In genomic region chr5:143606043-143606752, GRCh38 we compare ENCODE assay signal across 9 cellular contexts.
DNase-seq lines count a peak whose midpoint lies in the region; ATAC-seq and TF ChIP-seq lines count a peak whose summit lies in the region.
"Had no signal": no experiment of that assay in that cellular context is flagged by ENCODE, and none has a peak within 500 bp of the region (broad histone marks: within the 10 kb centered on the region; RNA-seq: fewer than 3 reads in every experiment).

No MANE protein-coding gene starts in this region.

- H3K9me3 Mint-ChIP-seq in activated T-helper 2 cell treated with anti-CD3 and anti-CD28 coated beads, Interferon-gamma antibody, Interleukin-2, Interleukin-4, amounts not matched to agents 10 μg/mL and 5 μg/mL and 100 μg/mL, durations not matched to agents 14 hours and 24 hours and 36 hours = peaks cover 45% of the 10 kb centered on the region
- H3K9me3 Mint-ChIP-seq in CD4-positive, alpha-beta memory T cell = peaks cover 0 to 11% (median 3%) of the 10 kb centered on the region in 8 donors

- H3K27me3 Mint-ChIP-seq in activated T-helper 2 cell treated with anti-CD3 and anti-CD28 coated beads, Interferon-gamma antibody, Interleukin-2, Interleukin-4, amounts not matched to agents 10 μg/mL and 5 μg/mL and 100 μg/mL, durations not matched to agents 14 hours and 24 hours and 36 hours (ENCODE audit: low read depth) = no peaks in the 10 kb centered on the region
- no peaks in the 10 kb centered on the region for H3K27me3 Mint-ChIP-seq in CD4-positive, alpha-beta memory T cell

- CTCF ChIA-PET in CD4-positive, alpha-beta memory T cell (lab: Charles Lee; ENCODE audit: partially characterized antibody) = no interaction called here

- intact Hi-C loops in activated T-helper 2 cell treated with anti-CD3 and anti-CD28 coated beads, Interferon-gamma antibody, Interleukin-2, Interleukin-4, amounts not matched to agents 10 μg/mL and 5 μg/mL and 100 μg/mL, durations not matched to agents 14 hours and 24 hours and 36 hours (cut with micrococcal nuclease) = loop anchor here (1.0 to 10.0 kb wide), 13 partner anchors 47 to 583 kb away; no protein-coding TSS in a partner anchor
- intact Hi-C loops in CD4-positive, alpha-beta memory T cell (cut with micrococcal nuclease) = no loop called here

- H2AFZ ChIP-seq in DND-41 (ENCODE audit: low read depth, low read length) = no peak overlapping the region

- no peaks in the 10 kb centered on the region for H4K20me1 ChIP-seq in DND-41 (ENCODE audit: insufficient read depth, low read length)

- DNase-seq in DND-41 (peak; percentile 55), NCI-H1694 treated with DMSO at 0.1 percent for 48 hours (lab: John Stamatoyannopoulos, UW) (no peak), NAMALWA (ENCODE audit: low spot score) (no peak), anterior cingulate cortex (lab: John Stamatoyannopoulos, UW) (no peak)
- DNase-seq in activated T-helper 2 cell treated with anti-CD3 and anti-CD28 coated beads, Interferon-gamma antibody, Interleukin-2, Interleukin-4, amounts not matched to agents 10 μg/mL and 5 μg/mL and 100 μg/mL, durations not matched to agents 14 hours and 24 hours and 36 hours (ENCODE audit: low spot score) = peak; percentile 24
- DNase-seq in CD4-positive, alpha-beta memory T cell = no peak

- H3K27me3 ChIP-seq in DND-41 (ENCODE audit: insufficient read depth, low read length, poor library complexity) = no peaks in the 10 kb centered on the region
- no peaks in the 10 kb centered on the region for H3K27me3 ChIP-seq in CD4-positive, alpha-beta memory T cell (ENCODE audit: insufficient read depth, low read length)

- peak; percentile 44 for ATAC-seq in DND-41 (ENCODE audit: insufficient read depth, low read depth)
- peak; percentile 93 for ATAC-seq in GM19351 (IDR thresholded peaks at IDR 0.05; ENCODE audit: unreplicated experiment)
- peak; percentile 88 for ATAC-seq in HG03280 (IDR thresholded peaks at IDR 0.05; ENCODE audit: unreplicated experiment)

- H3K9ac ChIP-seq in DND-41 (ENCODE audit: low read depth, low read length) = peak overlapping the region; percentile 61

- H3K4me2 ChIP-seq in DND-41 (ENCODE audit: insufficient read depth, low read length) = peak overlapping the region; percentile 54

- POLR2A ChIA-PET in CD4-positive, alpha-beta memory T cell (lab: Charles Lee; ENCODE audit: partially characterized antibody) = interaction anchor here (1.0 kb wide), 1 partner anchor 582 kb away, joined by 3 read pairs; no protein-coding TSS in a partner anchor

- peak overlapping the region in 1 of 2 experiments; percentile 42; a peak in 2 of 4 replicates for H3K4me3 ChIP-seq in DND-41 (ENCODE audit: low read depth in 1 of 2, low read length in 2 of 2)
- no peak overlapping the region for H3K4me3 ChIP-seq in CD4-positive, alpha-beta memory T cell (ENCODE audit: low read length in 2 of 2)

- peaks cover 44% of the 10 kb centered on the region for H3K4me1 Mint-ChIP-seq in activated T-helper 2 cell treated with anti-CD3 and anti-CD28 coated beads, Interferon-gamma antibody, Interleukin-2, Interleukin-4, amounts not matched to agents 10 μg/mL and 5 μg/mL and 100 μg/mL, durations not matched to agents 14 hours and 24 hours and 36 hours (ENCODE audit: low read depth)
- peaks cover 25 to 46% (median 35%) of the 10 kb centered on the region in 4 donors for H3K4me1 Mint-ChIP-seq in CD4-positive, alpha-beta memory T cell

- no peak for TF ChIP-seq CTCF in DND-41 (IDR thresholded peaks at IDR 0.05; ENCODE audit: borderline replicate concordance, extremely low read depth, low read length, poor library complexity, severe bottlenecking)

- H3K27ac ChIP-seq in DND-41 (ENCODE audit: low read length) = peak overlapping the region; percentile 93
- H3K27ac ChIP-seq in CD4-positive, alpha-beta memory T cell (ENCODE audit: low read depth, low read length) = no peak overlapping the region
- H3K27ac ChIP-seq: VCaP had no signal

- H3K36me3 Mint-ChIP-seq in activated T-helper 2 cell treated with anti-CD3 and anti-CD28 coated beads, Interferon-gamma antibody, Interleukin-2, Interleukin-4, amounts not matched to agents 10 μg/mL and 5 μg/mL and 100 μg/mL, durations not matched to agents 14 hours and 24 hours and 36 hours (ENCODE audit: low read depth) = peaks cover 32% of the 10 kb centered on the region
- H3K36me3 Mint-ChIP-seq in CD4-positive, alpha-beta memory T cell = no peaks in the 10 kb centered on the region

- H3K27ac Mint-ChIP-seq in activated T-helper 2 cell treated with anti-CD3 and anti-CD28 coated beads, Interferon-gamma antibody, Interleukin-2, Interleukin-4, amounts not matched to agents 10 μg/mL and 5 μg/mL and 100 μg/mL, durations not matched to agents 14 hours and 24 hours and 36 hours = peak overlapping the region; percentile 92
- H3K27ac Mint-ChIP-seq in CD4-positive, alpha-beta memory T cell = no peak overlapping the region

- H3K4me1 ChIP-seq in DND-41 (ENCODE audit: insufficient read depth, low read length) = peaks cover 62% of the 10 kb centered on the region
- peaks cover 20% of the 10 kb centered on the region for H3K4me1 ChIP-seq in CD4-positive, alpha-beta memory T cell (ENCODE audit: insufficient read depth, low read length)

- peak overlapping the region; percentile 38 for H3K4me3 Mint-ChIP-seq in activated T-helper 2 cell treated with anti-CD3 and anti-CD28 coated beads, Interferon-gamma antibody, Interleukin-2, Interleukin-4, amounts not matched to agents 10 μg/mL and 5 μg/mL and 100 μg/mL, durations not matched to agents 14 hours and 24 hours and 36 hours (ENCODE audit: low read depth)
- peak overlapping the region in 1 of 8 donors; percentile 44 for H3K4me3 Mint-ChIP-seq in CD4-positive, alpha-beta memory T cell

- no peaks in the 10 kb centered on the region for H3K36me3 ChIP-seq in DND-41 (ENCODE audit: insufficient read depth, low read length)
- H3K36me3 ChIP-seq in CD4-positive, alpha-beta memory T cell (ENCODE audit: insufficient read depth, low read length) = no peaks in the 10 kb centered on the region

- H3K79me2 ChIP-seq in DND-41 (ENCODE audit: insufficient read depth, low read length) = no peaks in the 10 kb centered on the region; the same call in 1 of the 2 replicates

- H3K9me3 ChIP-seq in DND-41 (ENCODE audit: insufficient read depth, low read length, severe bottlenecking) = peaks cover 6% of the 10 kb centered on the region
- H3K9me3 ChIP-seq in CD4-positive, alpha-beta memory T cell (ENCODE audit: control insufficient read depth in 1 of 2, low read length in 2 of 2) = no peaks in the 10 kb centered on the region

Comparison
In these comparisons a context has a peak if more than half of its experiments do, and no peak if none do; other contexts are left out.
1. DNase-seq: peak in DND-41 (single experiment) and activated T-helper 2 cell treated with anti-CD3 and anti-CD28 coated beads, Interferon-gamma antibody, Interleukin-2, Interleukin-4, amounts not matched to agents 10 μg/mL and 5 μg/mL and 100 μg/mL, durations not matched to agents 14 hours and 24 hours and 36 hours (single experiment); none in NCI-H1694 treated with DMSO at 0.1 percent for 48 hours (single experiment), NAMALWA (single experiment), anterior cingulate cortex (0 of 58) and CD4-positive, alpha-beta memory T cell (0 of 5).
2. Peak in every context shown above with its lines, with median percentiles within 50 percentile points of each other: ATAC-seq.